Comparison of ENCODE assay signal across 1 cellular context in the genomic region with DNA sequence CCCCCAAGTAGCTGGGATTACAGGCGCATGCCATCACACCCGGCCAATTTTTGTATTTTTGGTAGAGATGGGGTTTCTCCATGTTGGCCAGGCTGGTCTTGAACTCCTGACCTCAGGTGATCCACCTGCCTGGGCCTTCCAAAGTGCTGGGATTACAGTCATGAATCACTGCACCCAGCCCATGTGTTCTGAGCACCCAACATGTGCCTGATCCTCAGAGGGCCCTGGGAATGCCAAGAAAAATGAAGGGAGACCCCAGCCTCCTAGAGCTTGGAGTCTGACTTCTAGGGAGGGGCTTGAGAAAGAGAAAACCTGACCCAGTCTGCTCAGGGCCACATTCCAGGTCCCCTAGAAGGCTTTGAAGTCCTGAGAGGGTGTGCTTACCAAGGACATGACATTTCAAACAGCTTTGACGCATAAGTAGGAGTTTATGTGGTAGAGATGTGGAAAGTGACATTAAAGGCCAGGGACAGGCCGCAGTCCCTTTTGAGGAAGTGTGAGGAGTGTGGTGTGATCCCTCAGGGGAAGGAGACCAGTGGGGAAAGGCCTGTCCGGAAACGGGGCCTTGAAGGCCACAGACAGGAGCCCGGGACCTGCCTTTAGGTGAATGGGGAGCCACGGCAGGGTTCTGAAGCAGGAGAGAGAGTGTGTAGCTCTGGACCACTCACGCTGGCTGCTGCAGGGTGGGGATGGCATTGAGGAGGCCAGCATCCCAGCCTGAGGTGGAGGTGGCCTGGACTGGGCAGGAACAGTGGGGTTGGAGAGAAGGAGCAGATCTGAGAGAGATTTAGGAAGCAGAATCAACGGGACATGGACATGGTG.
TF ChIP-seq lines count a peak whose summit lies in the region.

No MANE protein-coding gene starts in this region.

TF ChIP-seq in GM12878, 131 proteins besides CTCF, POLR2A, EP300 and RAD21 (continued from another document and continues in another):
- TF ChIP-seq, protein P1, sequence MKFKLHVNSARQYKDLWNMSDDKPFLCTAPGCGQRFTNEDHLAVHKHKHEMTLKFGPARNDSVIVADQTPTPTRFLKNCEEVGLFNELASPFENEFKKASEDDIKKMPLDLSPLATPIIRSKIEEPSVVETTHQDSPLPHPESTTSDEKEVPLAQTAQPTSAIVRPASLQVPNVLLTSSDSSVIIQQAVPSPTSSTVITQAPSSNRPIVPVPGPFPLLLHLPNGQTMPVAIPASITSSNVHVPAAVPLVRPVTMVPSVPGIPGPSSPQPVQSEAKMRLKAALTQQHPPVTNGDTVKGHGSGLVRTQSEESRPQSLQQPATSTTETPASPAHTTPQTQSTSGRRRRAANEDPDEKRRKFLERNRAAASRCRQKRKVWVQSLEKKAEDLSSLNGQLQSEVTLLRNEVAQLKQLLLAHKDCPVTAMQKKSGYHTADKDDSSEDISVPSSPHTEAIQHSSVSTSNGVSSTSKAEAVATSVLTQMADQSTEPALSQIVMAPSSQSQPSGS (IDR thresholded peaks at IDR 0.05; ENCODE audit: low read length), result no peak; the same call in 1 of the 2 replicates
- TF ChIP-seq CBX3 (IDR thresholded peaks at IDR 0.05; ENCODE audit: borderline replicate concordance, low read depth) (no peak), FOXK2 (IDR thresholded peaks at IDR 0.05) (no peak), HCFC1 (IDR thresholded peaks at IDR 0.05; ENCODE audit: low read length) (no peak), CHD4 (IDR thresholded peaks at IDR 0.05) (no peak), FOXM1 (IDR thresholded peaks at IDR 0.05; ENCODE audit: low read depth, low read length) (peak; percentile 27; the same call in 1 of the 2 replicates), SREBF1 (IDR thresholded peaks at IDR 0.05; ENCODE audit: low read length) (no peak), POLR2AphosphoS2 (IDR thresholded peaks at IDR 0.05; ENCODE audit: low read depth, low read length) (no peak), ZBED1 (IDR thresholded peaks at IDR 0.05; ENCODE audit: borderline replicate concordance) (no peak), RBBP5 (conservative IDR thresholded peaks at IDR 0.05) (no peak), RELA (IDR thresholded peaks at IDR 0.05; ENCODE audit: borderline replicate concordance, partially characterized antibody) (peak; percentile 13), ZZZ3 (IDR thresholded peaks at IDR 0.05; ENCODE audit: control insufficient read depth, insufficient read length, low read depth) (no peak), NR2C1 (IDR thresholded peaks at IDR 0.05) (no peak), MEF2A (IDR thresholded peaks at IDR 0.05; ENCODE audit: insufficient read depth, low read depth, low read length) (0 out of 2 replicates have a peak, but pooled peaks have one; percentile 23), IKZF1 (conservative IDR thresholded peaks at IDR 0.05) (peak; percentile 95), PML (IDR thresholded peaks at IDR 0.05; ENCODE audit: low read length) (no peak; the same call in 1 of the 2 replicates)
- TF ChIP-seq, protein P2, sequence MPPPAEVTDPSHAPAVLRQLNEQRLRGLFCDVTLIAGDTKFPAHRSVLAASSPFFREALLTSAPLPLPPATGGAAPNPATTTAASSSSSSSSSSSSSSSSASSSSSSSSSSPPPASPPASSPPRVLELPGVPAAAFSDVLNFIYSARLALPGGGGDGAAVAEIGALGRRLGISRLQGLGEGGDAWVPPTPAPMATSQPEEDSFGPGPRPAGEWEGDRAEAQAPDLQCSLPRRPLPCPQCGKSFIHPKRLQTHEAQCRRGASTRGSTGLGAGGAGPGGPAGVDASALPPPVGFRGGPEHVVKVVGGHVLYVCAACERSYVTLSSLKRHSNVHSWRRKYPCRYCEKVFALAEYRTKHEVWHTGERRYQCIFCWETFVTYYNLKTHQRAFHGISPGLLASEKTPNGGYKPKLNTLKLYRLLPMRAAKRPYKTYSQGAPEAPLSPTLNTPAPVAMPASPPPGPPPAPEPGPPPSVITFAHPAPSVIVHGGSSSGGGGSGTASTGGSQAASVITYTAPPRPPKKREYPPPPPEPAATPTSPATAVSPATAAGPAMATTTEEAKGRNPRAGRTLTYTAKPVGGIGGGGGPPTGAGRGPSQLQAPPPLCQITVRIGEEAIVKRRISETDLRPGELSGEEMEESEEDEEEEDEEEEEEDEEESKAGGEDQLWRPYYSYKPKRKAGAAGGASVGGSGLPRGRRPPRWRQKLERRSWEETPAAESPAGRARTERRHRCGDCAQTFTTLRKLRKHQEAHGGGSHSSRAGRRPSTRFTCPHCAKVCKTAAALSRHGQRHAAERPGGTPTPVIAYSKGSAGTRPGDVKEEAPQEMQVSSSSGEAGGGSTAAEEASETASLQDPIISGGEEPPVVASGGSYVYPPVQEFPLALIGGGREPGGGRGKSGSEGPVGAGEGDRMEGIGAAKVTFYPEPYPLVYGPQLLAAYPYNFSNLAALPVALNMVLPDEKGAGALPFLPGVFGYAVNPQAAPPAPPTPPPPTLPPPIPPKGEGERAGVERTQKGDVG (CRISPR knock-in tag; IDR thresholded peaks at IDR 0.05), result no peak
- TF ChIP-seq, protein P3, sequence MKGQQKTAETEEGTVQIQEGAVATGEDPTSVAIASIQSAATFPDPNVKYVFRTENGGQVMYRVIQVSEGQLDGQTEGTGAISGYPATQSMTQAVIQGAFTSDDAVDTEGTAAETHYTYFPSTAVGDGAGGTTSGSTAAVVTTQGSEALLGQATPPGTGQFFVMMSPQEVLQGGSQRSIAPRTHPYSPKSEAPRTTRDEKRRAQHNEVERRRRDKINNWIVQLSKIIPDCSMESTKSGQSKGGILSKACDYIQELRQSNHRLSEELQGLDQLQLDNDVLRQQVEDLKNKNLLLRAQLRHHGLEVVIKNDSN (IDR thresholded peaks at IDR 0.05; ENCODE audit: borderline replicate concordance, extremely low read length, insufficient read depth, low read depth, low read length), result no peak
- TF ChIP-seq, protein P4, sequence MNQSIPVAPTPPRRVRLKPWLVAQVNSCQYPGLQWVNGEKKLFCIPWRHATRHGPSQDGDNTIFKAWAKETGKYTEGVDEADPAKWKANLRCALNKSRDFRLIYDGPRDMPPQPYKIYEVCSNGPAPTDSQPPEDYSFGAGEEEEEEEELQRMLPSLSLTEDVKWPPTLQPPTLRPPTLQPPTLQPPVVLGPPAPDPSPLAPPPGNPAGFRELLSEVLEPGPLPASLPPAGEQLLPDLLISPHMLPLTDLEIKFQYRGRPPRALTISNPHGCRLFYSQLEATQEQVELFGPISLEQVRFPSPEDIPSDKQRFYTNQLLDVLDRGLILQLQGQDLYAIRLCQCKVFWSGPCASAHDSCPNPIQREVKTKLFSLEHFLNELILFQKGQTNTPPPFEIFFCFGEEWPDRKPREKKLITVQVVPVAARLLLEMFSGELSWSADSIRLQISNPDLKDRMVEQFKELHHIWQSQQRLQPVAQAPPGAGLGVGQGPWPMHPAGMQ (IDR thresholded peaks at IDR 0.05; ENCODE audit: borderline replicate concordance), result no peak
- TF ChIP-seq, protein P5, sequence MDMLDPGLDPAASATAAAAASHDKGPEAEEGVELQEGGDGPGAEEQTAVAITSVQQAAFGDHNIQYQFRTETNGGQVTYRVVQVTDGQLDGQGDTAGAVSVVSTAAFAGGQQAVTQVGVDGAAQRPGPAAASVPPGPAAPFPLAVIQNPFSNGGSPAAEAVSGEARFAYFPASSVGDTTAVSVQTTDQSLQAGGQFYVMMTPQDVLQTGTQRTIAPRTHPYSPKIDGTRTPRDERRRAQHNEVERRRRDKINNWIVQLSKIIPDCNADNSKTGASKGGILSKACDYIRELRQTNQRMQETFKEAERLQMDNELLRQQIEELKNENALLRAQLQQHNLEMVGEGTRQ (IDR thresholded peaks at IDR 0.05; ENCODE audit: borderline replicate concordance, low read depth, low read length), result no peak
- TF ChIP-seq, protein P6, sequence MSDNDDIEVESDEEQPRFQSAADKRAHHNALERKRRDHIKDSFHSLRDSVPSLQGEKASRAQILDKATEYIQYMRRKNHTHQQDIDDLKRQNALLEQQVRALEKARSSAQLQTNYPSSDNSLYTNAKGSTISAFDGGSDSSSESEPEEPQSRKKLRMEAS (IDR thresholded peaks at IDR 0.05; ENCODE audit: low read depth, low read length), result no peak
- TF ChIP-seq, protein P7, sequence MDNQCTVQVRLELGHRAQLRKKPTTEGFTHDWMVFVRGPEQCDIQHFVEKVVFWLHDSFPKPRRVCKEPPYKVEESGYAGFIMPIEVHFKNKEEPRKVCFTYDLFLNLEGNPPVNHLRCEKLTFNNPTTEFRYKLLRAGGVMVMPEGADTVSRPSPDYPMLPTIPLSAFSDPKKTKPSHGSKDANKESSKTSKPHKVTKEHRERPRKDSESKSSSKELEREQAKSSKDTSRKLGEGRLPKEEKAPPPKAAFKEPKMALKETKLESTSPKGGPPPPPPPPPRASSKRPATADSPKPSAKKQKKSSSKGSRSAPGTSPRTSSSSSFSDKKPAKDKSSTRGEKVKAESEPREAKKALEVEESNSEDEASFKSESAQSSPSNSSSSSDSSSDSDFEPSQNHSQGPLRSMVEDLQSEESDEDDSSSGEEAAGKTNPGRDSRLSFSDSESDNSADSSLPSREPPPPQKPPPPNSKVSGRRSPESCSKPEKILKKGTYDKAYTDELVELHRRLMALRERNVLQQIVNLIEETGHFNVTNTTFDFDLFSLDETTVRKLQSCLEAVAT (IDR thresholded peaks at IDR 0.05), result 0 out of 2 replicates have a peak, but pooled peaks have one; percentile 46
- TF ChIP-seq, protein P8, sequence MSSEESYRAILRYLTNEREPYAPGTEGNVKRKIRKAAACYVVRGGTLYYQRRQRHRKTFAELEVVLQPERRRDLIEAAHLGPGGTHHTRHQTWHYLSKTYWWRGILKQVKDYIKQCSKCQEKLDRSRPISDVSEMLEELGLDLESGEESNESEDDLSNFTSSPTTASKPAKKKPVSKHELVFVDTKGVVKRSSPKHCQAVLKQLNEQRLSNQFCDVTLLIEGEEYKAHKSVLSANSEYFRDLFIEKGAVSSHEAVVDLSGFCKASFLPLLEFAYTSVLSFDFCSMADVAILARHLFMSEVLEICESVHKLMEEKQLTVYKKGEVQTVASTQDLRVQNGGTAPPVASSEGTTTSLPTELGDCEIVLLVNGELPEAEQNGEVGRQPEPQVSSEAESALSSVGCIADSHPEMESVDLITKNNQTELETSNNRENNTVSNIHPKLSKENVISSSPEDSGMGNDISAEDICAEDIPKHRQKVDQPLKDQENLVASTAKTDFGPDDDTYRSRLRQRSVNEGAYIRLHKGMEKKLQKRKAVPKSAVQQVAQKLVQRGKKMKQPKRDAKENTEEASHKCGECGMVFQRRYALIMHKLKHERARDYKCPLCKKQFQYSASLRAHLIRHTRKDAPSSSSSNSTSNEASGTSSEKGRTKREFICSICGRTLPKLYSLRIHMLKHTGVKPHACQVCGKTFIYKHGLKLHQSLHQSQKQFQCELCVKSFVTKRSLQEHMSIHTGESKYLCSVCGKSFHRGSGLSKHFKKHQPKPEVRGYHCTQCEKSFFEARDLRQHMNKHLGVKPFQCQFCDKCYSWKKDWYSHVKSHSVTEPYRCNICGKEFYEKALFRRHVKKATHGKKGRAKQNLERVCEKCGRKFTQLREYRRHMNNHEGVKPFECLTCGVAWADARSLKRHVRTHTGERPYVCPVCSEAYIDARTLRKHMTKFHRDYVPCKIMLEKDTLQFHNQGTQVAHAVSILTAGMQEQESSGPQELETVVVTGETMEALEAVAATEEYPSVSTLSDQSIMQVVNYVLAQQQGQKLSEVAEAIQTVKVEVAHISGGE (CRISPR knock-in tag; IDR thresholded peaks at IDR 0.05), result no peak
- TF ChIP-seq, protein P9, sequence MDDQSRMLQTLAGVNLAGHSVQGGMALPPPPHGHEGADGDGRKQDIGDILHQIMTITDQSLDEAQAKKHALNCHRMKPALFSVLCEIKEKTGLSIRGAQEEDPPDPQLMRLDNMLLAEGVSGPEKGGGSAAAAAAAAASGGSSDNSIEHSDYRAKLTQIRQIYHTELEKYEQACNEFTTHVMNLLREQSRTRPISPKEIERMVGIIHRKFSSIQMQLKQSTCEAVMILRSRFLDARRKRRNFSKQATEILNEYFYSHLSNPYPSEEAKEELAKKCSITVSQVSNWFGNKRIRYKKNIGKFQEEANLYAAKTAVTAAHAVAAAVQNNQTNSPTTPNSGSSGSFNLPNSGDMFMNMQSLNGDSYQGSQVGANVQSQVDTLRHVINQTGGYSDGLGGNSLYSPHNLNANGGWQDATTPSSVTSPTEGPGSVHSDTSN (IDR thresholded peaks at IDR 0.05; ENCODE audit: insufficient replicate concordance, low read depth, low read length), result no peak
- TF ChIP-seq, protein P10, sequence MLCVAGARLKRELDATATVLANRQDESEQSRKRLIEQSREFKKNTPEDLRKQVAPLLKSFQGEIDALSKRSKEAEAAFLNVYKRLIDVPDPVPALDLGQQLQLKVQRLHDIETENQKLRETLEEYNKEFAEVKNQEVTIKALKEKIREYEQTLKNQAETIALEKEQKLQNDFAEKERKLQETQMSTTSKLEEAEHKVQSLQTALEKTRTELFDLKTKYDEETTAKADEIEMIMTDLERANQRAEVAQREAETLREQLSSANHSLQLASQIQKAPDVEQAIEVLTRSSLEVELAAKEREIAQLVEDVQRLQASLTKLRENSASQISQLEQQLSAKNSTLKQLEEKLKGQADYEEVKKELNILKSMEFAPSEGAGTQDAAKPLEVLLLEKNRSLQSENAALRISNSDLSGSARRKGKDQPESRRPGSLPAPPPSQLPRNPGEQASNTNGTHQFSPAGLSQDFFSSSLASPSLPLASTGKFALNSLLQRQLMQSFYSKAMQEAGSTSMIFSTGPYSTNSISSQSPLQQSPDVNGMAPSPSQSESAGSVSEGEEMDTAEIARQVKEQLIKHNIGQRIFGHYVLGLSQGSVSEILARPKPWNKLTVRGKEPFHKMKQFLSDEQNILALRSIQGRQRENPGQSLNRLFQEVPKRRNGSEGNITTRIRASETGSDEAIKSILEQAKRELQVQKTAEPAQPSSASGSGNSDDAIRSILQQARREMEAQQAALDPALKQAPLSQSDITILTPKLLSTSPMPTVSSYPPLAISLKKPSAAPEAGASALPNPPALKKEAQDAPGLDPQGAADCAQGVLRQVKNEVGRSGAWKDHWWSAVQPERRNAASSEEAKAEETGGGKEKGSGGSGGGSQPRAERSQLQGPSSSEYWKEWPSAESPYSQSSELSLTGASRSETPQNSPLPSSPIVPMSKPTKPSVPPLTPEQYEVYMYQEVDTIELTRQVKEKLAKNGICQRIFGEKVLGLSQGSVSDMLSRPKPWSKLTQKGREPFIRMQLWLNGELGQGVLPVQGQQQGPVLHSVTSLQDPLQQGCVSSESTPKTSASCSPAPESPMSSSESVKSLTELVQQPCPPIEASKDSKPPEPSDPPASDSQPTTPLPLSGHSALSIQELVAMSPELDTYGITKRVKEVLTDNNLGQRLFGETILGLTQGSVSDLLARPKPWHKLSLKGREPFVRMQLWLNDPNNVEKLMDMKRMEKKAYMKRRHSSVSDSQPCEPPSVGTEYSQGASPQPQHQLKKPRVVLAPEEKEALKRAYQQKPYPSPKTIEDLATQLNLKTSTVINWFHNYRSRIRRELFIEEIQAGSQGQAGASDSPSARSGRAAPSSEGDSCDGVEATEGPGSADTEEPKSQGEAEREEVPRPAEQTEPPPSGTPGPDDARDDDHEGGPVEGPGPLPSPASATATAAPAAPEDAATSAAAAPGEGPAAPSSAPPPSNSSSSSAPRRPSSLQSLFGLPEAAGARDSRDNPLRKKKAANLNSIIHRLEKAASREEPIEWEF (IDR thresholded peaks at IDR 0.05; ENCODE audit: insufficient replicate concordance, low read depth, low read length), result no peak
- TF ChIP-seq, protein P11, sequence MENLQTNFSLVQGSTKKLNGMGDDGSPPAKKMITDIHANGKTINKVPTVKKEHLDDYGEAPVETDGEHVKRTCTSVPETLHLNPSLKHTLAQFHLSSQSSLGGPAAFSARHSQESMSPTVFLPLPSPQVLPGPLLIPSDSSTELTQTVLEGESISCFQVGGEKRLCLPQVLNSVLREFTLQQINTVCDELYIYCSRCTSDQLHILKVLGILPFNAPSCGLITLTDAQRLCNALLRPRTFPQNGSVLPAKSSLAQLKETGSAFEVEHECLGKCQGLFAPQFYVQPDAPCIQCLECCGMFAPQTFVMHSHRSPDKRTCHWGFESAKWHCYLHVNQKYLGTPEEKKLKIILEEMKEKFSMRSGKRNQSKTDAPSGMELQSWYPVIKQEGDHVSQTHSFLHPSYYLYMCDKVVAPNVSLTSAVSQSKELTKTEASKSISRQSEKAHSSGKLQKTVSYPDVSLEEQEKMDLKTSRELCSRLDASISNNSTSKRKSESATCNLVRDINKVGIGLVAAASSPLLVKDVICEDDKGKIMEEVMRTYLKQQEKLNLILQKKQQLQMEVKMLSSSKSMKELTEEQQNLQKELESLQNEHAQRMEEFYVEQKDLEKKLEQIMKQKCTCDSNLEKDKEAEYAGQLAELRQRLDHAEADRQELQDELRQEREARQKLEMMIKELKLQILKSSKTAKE (IDR thresholded peaks at IDR 0.05; ENCODE audit: low read depth, poor library complexity, severe bottlenecking), result no peak
